Comparison of ENCODE assay signal across 13 cellular contexts in genomic region chr2:44672431-44672830, GRCh38.
DNase-seq lines count a peak whose midpoint lies in the region; TF ChIP-seq lines count a peak whose summit lies in the region.
"Had no signal": no experiment of that assay in that cellular context is flagged by ENCODE, and none has a peak within 500 bp of the region (broad histone marks: within the 10 kb centered on the region; RNA-seq: fewer than 3 reads in every experiment).

No MANE protein-coding gene starts in this region.

- H3K4me2 ChIP-seq in KMS-11 (peak overlapping the region; percentile 81), Karpas-422 (ENCODE audit: low read depth, low read length, poor library complexity, severe bottlenecking) (no peak overlapping the region)
- H3K4me2 ChIP-seq: GM23338 had no signal

- H3K9me2 ChIP-seq in Karpas-422 (replicated peaks; ENCODE audit: insufficient read depth, low read length) = no peaks in the 10 kb centered on the region

- H3K9ac ChIP-seq in KMS-11 (no peak overlapping the region), Karpas-422 (ENCODE audit: low read length) (no peak overlapping the region)

- H3K79me2 ChIP-seq in KMS-11 (ENCODE audit: insufficient read depth, low read depth) (no peaks in the 10 kb centered on the region), Karpas-422 (ENCODE audit: low read length) (no peaks in the 10 kb centered on the region)

- TF ChIP-seq CTCF in KMS-11 (conservative IDR thresholded peaks at IDR 0.05; ENCODE audit: low read depth, low read length) = no peak
- no peak for TF ChIP-seq CTCF in GM10266 (IDR thresholded peaks at IDR 0.05; ENCODE audit: control insufficient read depth, insufficient read depth, low read depth, missing control alignments)

- H3K4me3 ChIP-seq in KMS-11 (IDR thresholded peaks at IDR 0.05; ENCODE audit: insufficient read depth, low read depth, low read length) (no peak overlapping the region), Karpas-422 (ENCODE audit: low read length) (no peak overlapping the region)
- H3K4me3 ChIP-seq: GM23338 had no signal

- H4K20me1 ChIP-seq in KMS-11 (ENCODE audit: insufficient read depth) (no peaks in the 10 kb centered on the region), Karpas-422 (ENCODE audit: insufficient read depth, low read depth, low read length) (peaks cover 10% of the 10 kb centered on the region; the same call in 1 of the 2 replicates)

- H3K9me3 ChIP-seq in Karpas-422 (ENCODE audit: low read length) = no peaks in the 10 kb centered on the region

- H3K27ac ChIP-seq in KMS-11 = peak overlapping the region; percentile 83; the same call in 1 of the 2 replicates
- no peak overlapping the region for H3K27ac ChIP-seq in Karpas-422 (ENCODE audit: low read length)
- H3K27ac ChIP-seq: C4-2B had no signal

- no peak overlapping the region for H2AFZ ChIP-seq in KMS-11 (ENCODE audit: low read depth)
- no peak overlapping the region for H2AFZ ChIP-seq in Karpas-422 (ENCODE audit: low read length)
- H2AFZ ChIP-seq: GM23338 had no signal

- H3K36me3 ChIP-seq in KMS-11 (ENCODE audit: insufficient read depth) (no peaks in the 10 kb centered on the region), Karpas-422 (ENCODE audit: insufficient read depth, low read length) (no peaks in the 10 kb centered on the region)

- peak; percentile 17 for DNase-seq in inferior parietal cortex (ENCODE audit: extremely low spot score)
- DNase-seq in midbrain (lab: John Stamatoyannopoulos, UW) = peak; percentile 38
- DNase-seq in superior temporal gyrus (ENCODE audit: extremely low spot score) = peak; percentile 66
- DNase-seq in cerebellar cortex (ENCODE audit: low spot score) = no peak
- DNase-seq in GM10266 (ENCODE audit: extremely low spot score) = no peak
- no peak for DNase-seq in Karpas-422
- DNase-seq: 8988T; CD4-positive, alpha-beta memory T cell; DMS79; H7 had no signal

- H3K4me1 ChIP-seq in KMS-11 (ENCODE audit: low read depth, poor library complexity, severe bottlenecking) = peaks cover 79% of the 10 kb centered on the region
- H3K4me1 ChIP-seq in Karpas-422 (ENCODE audit: low read length) = no peaks in the 10 kb centered on the region

- H3K27me3 ChIP-seq in KMS-11 (ENCODE audit: insufficient read depth, low read depth) (no peaks in the 10 kb centered on the region), Karpas-422 (ENCODE audit: low read length) (no peaks in the 10 kb centered on the region)

Comparison
In these comparisons a context has a peak if more than half of its experiments do, and no peak if none do; other contexts are left out.
1. DNase-seq: peak in inferior parietal cortex (single experiment), midbrain (single experiment) and superior temporal gyrus (single experiment); none in cerebellar cortex (single experiment), GM10266 (single experiment) and Karpas-422 (single experiment).